Comparison of ENCODE assay signal across 1 cellular context in the genomic region with DNA sequence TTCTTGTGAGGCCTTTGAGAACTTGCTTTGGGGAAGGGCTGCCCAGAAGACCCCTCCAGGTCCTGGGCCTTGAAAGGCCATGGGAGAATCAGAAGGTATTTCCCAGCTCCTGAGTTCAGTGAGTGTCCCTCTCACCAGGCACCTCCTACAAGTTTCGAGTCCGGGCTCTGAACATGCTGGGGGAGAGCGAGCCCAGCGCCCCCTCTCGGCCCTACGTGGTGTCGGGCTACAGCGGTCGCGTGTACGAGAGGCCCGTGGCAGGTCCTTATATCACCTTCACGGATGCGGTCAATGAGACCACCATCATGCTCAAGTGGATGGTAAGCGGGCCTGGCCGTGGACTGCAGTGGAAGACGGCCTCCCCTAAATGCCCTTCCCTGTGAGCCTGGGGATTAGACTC.
TF ChIP-seq lines count a peak whose summit lies in the region.

No MANE protein-coding gene starts in this region.

TF ChIP-seq in K562, 482 proteins besides CTCF, POLR2A, EP300 and RAD21 (continued from another document):
- TF ChIP-seq, protein P1, sequence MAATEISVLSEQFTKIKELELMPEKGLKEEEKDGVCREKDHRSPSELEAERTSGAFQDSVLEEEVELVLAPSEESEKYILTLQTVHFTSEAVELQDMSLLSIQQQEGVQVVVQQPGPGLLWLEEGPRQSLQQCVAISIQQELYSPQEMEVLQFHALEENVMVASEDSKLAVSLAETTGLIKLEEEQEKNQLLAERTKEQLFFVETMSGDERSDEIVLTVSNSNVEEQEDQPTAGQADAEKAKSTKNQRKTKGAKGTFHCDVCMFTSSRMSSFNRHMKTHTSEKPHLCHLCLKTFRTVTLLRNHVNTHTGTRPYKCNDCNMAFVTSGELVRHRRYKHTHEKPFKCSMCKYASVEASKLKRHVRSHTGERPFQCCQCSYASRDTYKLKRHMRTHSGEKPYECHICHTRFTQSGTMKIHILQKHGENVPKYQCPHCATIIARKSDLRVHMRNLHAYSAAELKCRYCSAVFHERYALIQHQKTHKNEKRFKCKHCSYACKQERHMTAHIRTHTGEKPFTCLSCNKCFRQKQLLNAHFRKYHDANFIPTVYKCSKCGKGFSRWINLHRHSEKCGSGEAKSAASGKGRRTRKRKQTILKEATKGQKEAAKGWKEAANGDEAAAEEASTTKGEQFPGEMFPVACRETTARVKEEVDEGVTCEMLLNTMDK (IDR thresholded peaks at IDR 0.05; ENCODE audit: borderline replicate concordance, insufficient read depth, low read depth, low read length, poor library complexity, severe bottlenecking): peak; percentile 90
- TF ChIP-seq, protein P2, sequence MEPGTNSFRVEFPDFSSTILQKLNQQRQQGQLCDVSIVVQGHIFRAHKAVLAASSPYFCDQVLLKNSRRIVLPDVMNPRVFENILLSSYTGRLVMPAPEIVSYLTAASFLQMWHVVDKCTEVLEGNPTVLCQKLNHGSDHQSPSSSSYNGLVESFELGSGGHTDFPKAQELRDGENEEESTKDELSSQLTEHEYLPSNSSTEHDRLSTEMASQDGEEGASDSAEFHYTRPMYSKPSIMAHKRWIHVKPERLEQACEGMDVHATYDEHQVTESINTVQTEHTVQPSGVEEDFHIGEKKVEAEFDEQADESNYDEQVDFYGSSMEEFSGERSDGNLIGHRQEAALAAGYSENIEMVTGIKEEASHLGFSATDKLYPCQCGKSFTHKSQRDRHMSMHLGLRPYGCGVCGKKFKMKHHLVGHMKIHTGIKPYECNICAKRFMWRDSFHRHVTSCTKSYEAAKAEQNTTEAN (CRISPR knock-in tag; IDR thresholded peaks at IDR 0.05): no peak
- no peak for TF ChIP-seq CBFA2T2 (conservative IDR thresholded peaks at IDR 0.05)
- no peak for TF ChIP-seq SREBF1 (IDR thresholded peaks at IDR 0.05; ENCODE audit: borderline replicate concordance, low read depth, low read length)
- TF ChIP-seq, protein P3, sequence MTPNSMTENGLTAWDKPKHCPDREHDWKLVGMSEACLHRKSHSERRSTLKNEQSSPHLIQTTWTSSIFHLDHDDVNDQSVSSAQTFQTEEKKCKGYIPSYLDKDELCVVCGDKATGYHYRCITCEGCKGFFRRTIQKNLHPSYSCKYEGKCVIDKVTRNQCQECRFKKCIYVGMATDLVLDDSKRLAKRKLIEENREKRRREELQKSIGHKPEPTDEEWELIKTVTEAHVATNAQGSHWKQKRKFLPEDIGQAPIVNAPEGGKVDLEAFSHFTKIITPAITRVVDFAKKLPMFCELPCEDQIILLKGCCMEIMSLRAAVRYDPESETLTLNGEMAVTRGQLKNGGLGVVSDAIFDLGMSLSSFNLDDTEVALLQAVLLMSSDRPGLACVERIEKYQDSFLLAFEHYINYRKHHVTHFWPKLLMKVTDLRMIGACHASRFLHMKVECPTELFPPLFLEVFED (CRISPR knock-in tag; conservative IDR thresholded peaks at IDR 0.05): no peak
- 0 out of 2 replicates have a peak, but pooled peaks have one; percentile 29 for TF ChIP-seq SMC3 (conservative IDR thresholded peaks at IDR 0.05; ENCODE audit: insufficient read depth, low read depth, low read length)
- no peak for TF ChIP-seq BCOR (IDR thresholded peaks at IDR 0.05)
- no peak for TF ChIP-seq ZNF165 (CRISPR knock-in tag; IDR thresholded peaks at IDR 0.05; ENCODE audit: borderline replicate concordance)
- TF ChIP-seq SAFB2 (IDR thresholded peaks at IDR 0.05; ENCODE audit: borderline replicate concordance, low read depth, low read length, severe bottlenecking): no peak
- TF ChIP-seq, protein P4, sequence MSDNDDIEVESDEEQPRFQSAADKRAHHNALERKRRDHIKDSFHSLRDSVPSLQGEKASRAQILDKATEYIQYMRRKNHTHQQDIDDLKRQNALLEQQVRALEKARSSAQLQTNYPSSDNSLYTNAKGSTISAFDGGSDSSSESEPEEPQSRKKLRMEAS (CRISPR knock-in tag; IDR thresholded peaks at IDR 0.05): no peak
- TF ChIP-seq, protein P5, sequence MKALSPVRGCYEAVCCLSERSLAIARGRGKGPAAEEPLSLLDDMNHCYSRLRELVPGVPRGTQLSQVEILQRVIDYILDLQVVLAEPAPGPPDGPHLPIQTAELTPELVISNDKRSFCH (CRISPR knock-in tag; IDR thresholded peaks at IDR 0.05): no peak
- TF ChIP-seq, protein P5 (tag; IDR thresholded peaks at IDR 0.05): no peak
- TF ChIP-seq, protein P6, sequence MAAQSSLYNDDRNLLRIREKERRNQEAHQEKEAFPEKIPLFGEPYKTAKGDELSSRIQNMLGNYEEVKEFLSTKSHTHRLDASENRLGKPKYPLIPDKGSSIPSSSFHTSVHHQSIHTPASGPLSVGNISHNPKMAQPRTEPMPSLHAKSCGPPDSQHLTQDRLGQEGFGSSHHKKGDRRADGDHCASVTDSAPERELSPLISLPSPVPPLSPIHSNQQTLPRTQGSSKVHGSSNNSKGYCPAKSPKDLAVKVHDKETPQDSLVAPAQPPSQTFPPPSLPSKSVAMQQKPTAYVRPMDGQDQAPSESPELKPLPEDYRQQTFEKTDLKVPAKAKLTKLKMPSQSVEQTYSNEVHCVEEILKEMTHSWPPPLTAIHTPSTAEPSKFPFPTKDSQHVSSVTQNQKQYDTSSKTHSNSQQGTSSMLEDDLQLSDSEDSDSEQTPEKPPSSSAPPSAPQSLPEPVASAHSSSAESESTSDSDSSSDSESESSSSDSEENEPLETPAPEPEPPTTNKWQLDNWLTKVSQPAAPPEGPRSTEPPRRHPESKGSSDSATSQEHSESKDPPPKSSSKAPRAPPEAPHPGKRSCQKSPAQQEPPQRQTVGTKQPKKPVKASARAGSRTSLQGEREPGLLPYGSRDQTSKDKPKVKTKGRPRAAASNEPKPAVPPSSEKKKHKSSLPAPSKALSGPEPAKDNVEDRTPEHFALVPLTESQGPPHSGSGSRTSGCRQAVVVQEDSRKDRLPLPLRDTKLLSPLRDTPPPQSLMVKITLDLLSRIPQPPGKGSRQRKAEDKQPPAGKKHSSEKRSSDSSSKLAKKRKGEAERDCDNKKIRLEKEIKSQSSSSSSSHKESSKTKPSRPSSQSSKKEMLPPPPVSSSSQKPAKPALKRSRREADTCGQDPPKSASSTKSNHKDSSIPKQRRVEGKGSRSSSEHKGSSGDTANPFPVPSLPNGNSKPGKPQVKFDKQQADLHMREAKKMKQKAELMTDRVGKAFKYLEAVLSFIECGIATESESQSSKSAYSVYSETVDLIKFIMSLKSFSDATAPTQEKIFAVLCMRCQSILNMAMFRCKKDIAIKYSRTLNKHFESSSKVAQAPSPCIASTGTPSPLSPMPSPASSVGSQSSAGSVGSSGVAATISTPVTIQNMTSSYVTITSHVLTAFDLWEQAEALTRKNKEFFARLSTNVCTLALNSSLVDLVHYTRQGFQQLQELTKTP (IDR thresholded peaks at IDR 0.05; ENCODE audit: low read depth in 1 of 2, partially characterized antibody in 2 of 2): no peak
- TF ChIP-seq FOXJ3 (CRISPR knock-in tag; IDR thresholded peaks at IDR 0.05): no peak
- TF ChIP-seq HDGF (IDR thresholded peaks at IDR 0.05): no peak
- TF ChIP-seq GABPB2 (CRISPR knock-in tag; conservative IDR thresholded peaks at IDR 0.05): no peak
- peak; percentile 43 for TF ChIP-seq CREM (IDR thresholded peaks at IDR 0.05; ENCODE audit: low read depth)
- no peak for TF ChIP-seq ATF1 (CRISPR knock-in tag; IDR thresholded peaks at IDR 0.05)
- TF ChIP-seq ATF1 (tag; IDR thresholded peaks at IDR 0.05): peak; percentile 12; the same call in 1 of the 2 replicates
- TF ChIP-seq E4F1 (CRISPR knock-in tag; IDR thresholded peaks at IDR 0.05; ENCODE audit: borderline replicate concordance): no peak
- no peak for TF ChIP-seq ZNF217 (CRISPR knock-in tag; IDR thresholded peaks at IDR 0.05)
- TF ChIP-seq RB1 (IDR thresholded peaks at IDR 0.05; ENCODE audit: low read depth): no peak
- no peak for TF ChIP-seq ZNF431 (CRISPR knock-in tag; IDR thresholded peaks at IDR 0.05)
